30 cellular contexts compared by ENCODE assay signal in genomic region chr3:13404625-13405452, GRCh38. TPM values are rescaled to one million over a fixed set of nuclear protein-coding genes. Genes with fewer than 3 reads are reported as not detected.
DNase-seq lines count a peak whose midpoint lies in the region; ATAC-seq, FAIRE-seq and TF ChIP-seq lines count a peak whose summit lies in the region.
"Had no signal": no experiment of that assay in that cellular context is flagged by ENCODE, and none has a peak within 500 bp of the region (broad histone marks: within the 10 kb centered on the region; RNA-seq: fewer than 3 reads in every experiment).

No MANE protein-coding gene starts in this region.

- no peak overlapping the region for H3K9ac ChIP-seq in mammary epithelial cell (ENCODE audit: insufficient read depth, low read length)
- no peak overlapping the region for H3K9ac ChIP-seq in PC-3 (ENCODE audit: low read length)

- peak; percentile 8 for FAIRE-seq in GM19239 (lab: Jason Lieb, UNC)
- FAIRE-seq: astrocyte had no signal

- CTCF ChIA-PET in mammary epithelial cell (lab: Charles Lee; ENCODE audit: low non-redundant PET) (no interaction called here), PC-3 (lab: Charles Lee) (interaction anchor here (1.7 kb wide), 1 partner anchor 48 kb away, joined by 5 read pairs; no protein-coding TSS in a partner anchor)

- H3K9me3 ChIP-seq in CD4-positive, CD25-positive, alpha-beta regulatory T cell (ENCODE audit: control insufficient read depth in 2 of 2, low read length in 2 of 2): peaks cover 10 to 20% of the 10 kb centered on the region in 2 experiments
- peaks cover 4% of the 10 kb centered on the region for H3K9me3 ChIP-seq in mammary epithelial cell (replicated peaks; ENCODE audit: insufficient read depth, low read length)
- 0 out of 2 replicates have a peak, but pooled peaks cover 6% of the 10 kb centered on the region for H3K9me3 ChIP-seq in PC-3 (ENCODE audit: low read length)
- H3K9me3 ChIP-seq: psoas muscle had no signal

- no peaks in the 10 kb centered on the region for H3K27me3 ChIP-seq in CD4-positive, CD25-positive, alpha-beta regulatory T cell (ENCODE audit: control insufficient read depth, insufficient read depth, low read length)
- H3K27me3 ChIP-seq in mammary epithelial cell (ENCODE audit: insufficient read depth, low read length) (no peaks in the 10 kb centered on the region), PC-3 (ENCODE audit: low read length) (no peaks in the 10 kb centered on the region)
- H3K27me3 ChIP-seq: esophagus squamous epithelium, heart right ventricle, Peyer's patch, vagina had no signal

- no peaks in the 10 kb centered on the region for H3K9me2 ChIP-seq in PC-3 (replicated peaks; ENCODE audit: low read length)

- H3K4me3 ChIP-seq in CD4-positive, CD25-positive, alpha-beta regulatory T cell (ENCODE audit: low read depth, low read length): no peak overlapping the region
- no peak overlapping the region for H3K4me3 ChIP-seq in mammary epithelial cell (replicated peaks in 1 of 3; ENCODE audit: insufficient read depth in 1 of 3, low read depth in 2 of 3, low read length in 3 of 3)
- no peak overlapping the region for H3K4me3 ChIP-seq in PC-3 (ENCODE audit: low read length)
- H3K4me3 ChIP-seq: esophagus squamous epithelium, heart right ventricle, Peyer's patch, psoas muscle, thoracic aorta, vagina had no signal

- ATAC-seq in CD4-positive, CD25-positive, alpha-beta regulatory T cell (ENCODE audit: low read depth in 2 of 2): no peak
- ATAC-seq in natural killer cell treated with Interleukin-12 subunit alpha and Interleukin-12 subunit beta and Interleukin-15 and Interleukin-18, amount 100 ng/mL, for 72 hours: no peak
- no peak for ATAC-seq in Right ventricle myocardium inferior
- ATAC-seq in PC-3: no peak
- no peak for ATAC-seq in GM18868 (IDR thresholded peaks at IDR 0.05; ENCODE audit: unreplicated experiment)
- ATAC-seq: activated naive CD4-positive, alpha-beta T cell treated with anti-CD3 and anti-CD28 coated beads, Interleukin-2, amount 50 U/mL, for 72 hours; heart right ventricle; psoas muscle had no signal

- H3F3A ChIP-seq in PC-3 (ENCODE audit: low read length, unreplicated experiment): no peaks in the 10 kb centered on the region

- H3K4me1 ChIP-seq in CD4-positive, CD25-positive, alpha-beta regulatory T cell (ENCODE audit: control insufficient read depth, insufficient read depth, low read length, poor library complexity, severe bottlenecking): peaks cover 18% of the 10 kb centered on the region
- H3K4me1 ChIP-seq in mammary epithelial cell (ENCODE audit: insufficient read depth, low read length) (no peaks in the 10 kb centered on the region), PC-3 (ENCODE audit: insufficient read depth, low read length) (peaks cover 7% of the 10 kb centered on the region)
- H3K4me1 ChIP-seq: esophagus squamous epithelium, heart right ventricle, Peyer's patch, psoas muscle, vagina had no signal

- no peak overlapping the region for H2AFZ ChIP-seq in mammary epithelial cell (ENCODE audit: low read depth, low read length)
- H2AFZ ChIP-seq in PC-3 (ENCODE audit: low read length): no peak overlapping the region

- dilution Hi-C loops in mammary epithelial cell (cut with HindIII; ENCODE audit: low sequenced_read_pairs): no loop called here

- peaks cover 27% of the 10 kb centered on the region for H3K36me3 Mint-ChIP-seq in CD4-positive, CD25-positive, alpha-beta regulatory T cell
- H3K36me3 Mint-ChIP-seq in activated T-helper 2 cell treated with anti-CD3 and anti-CD28 coated beads, Interferon-gamma antibody, Interleukin-2, Interleukin-4, amounts not matched to agents 10 μg/mL and 5 μg/mL and 100 μg/mL, durations not matched to agents 14 hours and 24 hours and 36 hours (ENCODE audit: low read depth): peaks cover 62% of the 10 kb centered on the region
- H3K36me3 Mint-ChIP-seq in natural killer cell treated with Interleukin-12 subunit alpha and Interleukin-12 subunit beta and Interleukin-15 and Interleukin-18, amount 100 ng/mL, for 72 hours: no peaks in the 10 kb centered on the region

- WGBS in mammary epithelial cell (ENCODE audit: low coverage, missing lambda C conversion rate): 72% methylated on average over 9 of the region's 9 CpGs

- POLR2A ChIA-PET in PC-3 (lab: Charles Lee; ENCODE audit: unreplicated experiment): interaction anchor here (0.6 kb wide), 1 partner anchor 27 kb away, joined by 4 read pairs; no protein-coding TSS in a partner anchor

- peaks cover 13 to 64% (median 34%) of the 10 kb centered on the region in 4 donors for H3K4me1 Mint-ChIP-seq in CD4-positive, CD25-positive, alpha-beta regulatory T cell
- H3K4me1 Mint-ChIP-seq in activated T-helper 2 cell treated with anti-CD3 and anti-CD28 coated beads, Interferon-gamma antibody, Interleukin-2, Interleukin-4, amounts not matched to agents 10 μg/mL and 5 μg/mL and 100 μg/mL, durations not matched to agents 14 hours and 24 hours and 36 hours (ENCODE audit: low read depth): peaks cover 13% of the 10 kb centered on the region
- H3K4me1 Mint-ChIP-seq in natural killer cell treated with Interleukin-12 subunit alpha and Interleukin-12 subunit beta and Interleukin-15 and Interleukin-18, amount 100 ng/mL, for 72 hours (ENCODE audit: low read depth in 2 of 2): peaks cover 23 to 27% of the 10 kb centered on the region in 2 donors

- no TSS peak for BruUV-seq in mammary epithelial cell (replicated peaks; lab: Mats Ljungman, UMichigan)
- BruUV-seq in PC-3 (replicated peaks; lab: Mats Ljungman, UMichigan): no TSS peak

- intact Hi-C loops in activated T-helper 2 cell treated with anti-CD3 and anti-CD28 coated beads, Interferon-gamma antibody, Interleukin-2, Interleukin-4, amounts not matched to agents 10 μg/mL and 5 μg/mL and 100 μg/mL, durations not matched to agents 14 hours and 24 hours and 36 hours (cut with micrococcal nuclease): no loop called here
- intact Hi-C loops in Right ventricle myocardium inferior (cut with DNase I) (no loop called here), mammary epithelial cell (cut with micrococcal nuclease) (no loop called here), PC-3 (cut with micrococcal nuclease) (no loop called here)

- H3K79me2 ChIP-seq in mammary epithelial cell (ENCODE audit: insufficient read depth, low read length) (no peaks in the 10 kb centered on the region), PC-3 (ENCODE audit: low read length) (peaks cover 76% of the 10 kb centered on the region)

- H4K20me1 ChIP-seq in mammary epithelial cell (ENCODE audit: insufficient read depth, low read length) (no peaks in the 10 kb centered on the region), PC-3 (ENCODE audit: low read length) (no peaks in the 10 kb centered on the region)

- H3K27me3 Mint-ChIP-seq in CD4-positive, CD25-positive, alpha-beta regulatory T cell: no peaks in the 10 kb centered on the region
- no peaks in the 10 kb centered on the region for H3K27me3 Mint-ChIP-seq in activated T-helper 2 cell treated with anti-CD3 and anti-CD28 coated beads, Interferon-gamma antibody, Interleukin-2, Interleukin-4, amounts not matched to agents 10 μg/mL and 5 μg/mL and 100 μg/mL, durations not matched to agents 14 hours and 24 hours and 36 hours (ENCODE audit: low read depth)
- H3K27me3 Mint-ChIP-seq in natural killer cell treated with Interleukin-12 subunit alpha and Interleukin-12 subunit beta and Interleukin-15 and Interleukin-18, amount 100 ng/mL, for 72 hours: no peaks in the 10 kb centered on the region

- H3K27ac ChIP-seq in CD4-positive, CD25-positive, alpha-beta regulatory T cell (ENCODE audit: insufficient read depth, low read length, poor library complexity, severe bottlenecking): no peak overlapping the region
- H3K27ac ChIP-seq in mammary epithelial cell (ENCODE audit: insufficient read depth, low read depth, low read length): no peak overlapping the region
- no peak overlapping the region for H3K27ac ChIP-seq in PC-3 (ENCODE audit: low read length)
- H3K27ac ChIP-seq: esophagus squamous epithelium, heart right ventricle, Peyer's patch, psoas muscle, thoracic aorta, vagina had no signal

- H3K4me2 ChIP-seq in mammary epithelial cell (ENCODE audit: insufficient read depth, low read depth, low read length): no peak overlapping the region
- no peak overlapping the region for H3K4me2 ChIP-seq in PC-3 (ENCODE audit: low read length)

- no peak overlapping the region for H3K4me3 Mint-ChIP-seq in CD4-positive, CD25-positive, alpha-beta regulatory T cell
- no peak overlapping the region for H3K4me3 Mint-ChIP-seq in activated T-helper 2 cell treated with anti-CD3 and anti-CD28 coated beads, Interferon-gamma antibody, Interleukin-2, Interleukin-4, amounts not matched to agents 10 μg/mL and 5 μg/mL and 100 μg/mL, durations not matched to agents 14 hours and 24 hours and 36 hours (ENCODE audit: low read depth)
- H3K4me3 Mint-ChIP-seq in natural killer cell treated with Interleukin-12 subunit alpha and Interleukin-12 subunit beta and Interleukin-15 and Interleukin-18, amount 100 ng/mL, for 72 hours: no peak overlapping the region

- DNase-seq in CD4-positive, CD25-positive, alpha-beta regulatory T cell: no peak
- DNase-seq in GM19239 (ENCODE audit: insufficient read length, low spot score): no peak
- no peak for DNase-seq in activated T-helper 2 cell treated with anti-CD3 and anti-CD28 coated beads, Interferon-gamma antibody, Interleukin-2, Interleukin-4, amounts not matched to agents 10 μg/mL and 5 μg/mL and 100 μg/mL, durations not matched to agents 14 hours and 24 hours and 36 hours (ENCODE audit: low spot score)
- no peak for DNase-seq in natural killer cell treated with Interleukin-12 subunit alpha and Interleukin-12 subunit beta and Interleukin-15 and Interleukin-18, amount 100 ng/mL, for 72 hours (ENCODE audit: low spot score)
- no peak for DNase-seq in Right ventricle myocardium inferior (ENCODE audit: missing footprints)
- DNase-seq in mammary epithelial cell: no peak
- DNase-seq in PC-3: no peak
- DNase-seq: activated CD4-positive, alpha-beta T cell treated with anti-CD3 and anti-CD28 coated beads for 4 hours; cortex of kidney; esophagus squamous epithelium; foreskin melanocyte; GOT3; heart right ventricle; IMR-90; left cardiac atrium; NCI-H1048; NCI-H187 treated with DMSO at 0.1 percent for 48 hours; NCI-H2171 treated with DMSO at 0.1 percent for 48 hours; NCI-H524; occipital lobe; Peyer's patch; psoas muscle; stimulated activated CD4-positive, alpha-beta T cell treated with anti-CD3 and anti-CD28 coated beads, Interleukin-15, amount 100 ng/mL, for 24 hours; stimulated activated naive CD4-positive, alpha-beta T cell treated with Interleukin-2 at 50 U/mL for 16 hours; T-helper 1 cell had no signal

- H3K36me3 ChIP-seq in CD4-positive, CD25-positive, alpha-beta regulatory T cell (ENCODE audit: control insufficient read depth, insufficient read depth, low read length): peaks cover 15% of the 10 kb centered on the region
- H3K36me3 ChIP-seq in mammary epithelial cell (ENCODE audit: insufficient read depth, low read length) (no peaks in the 10 kb centered on the region), PC-3 (ENCODE audit: low read depth, low read length) (peaks cover 17% of the 10 kb centered on the region)
- H3K36me3 ChIP-seq: esophagus squamous epithelium, heart right ventricle, Peyer's patch, thoracic aorta, vagina had no signal

- in situ Hi-C loops in mammary epithelial cell (cut with MboI; ENCODE audit: low sequenced_read_pairs in 2 of 2): no loop called here

- TF ChIP-seq CTCF in mammary epithelial cell (conservative IDR thresholded peaks at IDR 0.05 in 1 of 2, IDR thresholded peaks at IDR 0.05 in 1 of 2; ENCODE audit: extremely low read depth in 1 of 2, insufficient read depth in 1 of 2, low read depth in 1 of 2, low read length in 2 of 2) (no peak), PC-3 (conservative IDR thresholded peaks at IDR 0.05; ENCODE audit: low read depth, low read length) (no peak)

- H3K27ac Mint-ChIP-seq in CD4-positive, CD25-positive, alpha-beta regulatory T cell: peak overlapping the region; percentile 37 to 86 (median 60)
- peak overlapping the region; percentile 14 for H3K27ac Mint-ChIP-seq in activated T-helper 2 cell treated with anti-CD3 and anti-CD28 coated beads, Interferon-gamma antibody, Interleukin-2, Interleukin-4, amounts not matched to agents 10 μg/mL and 5 μg/mL and 100 μg/mL, durations not matched to agents 14 hours and 24 hours and 36 hours
- peak overlapping the region; percentile 6 to 81 for H3K27ac Mint-ChIP-seq in natural killer cell treated with Interleukin-12 subunit alpha and Interleukin-12 subunit beta and Interleukin-15 and Interleukin-18, amount 100 ng/mL, for 72 hours

- H3K9me3 Mint-ChIP-seq in CD4-positive, CD25-positive, alpha-beta regulatory T cell: peaks cover 0 to 9% (median 1%) of the 10 kb centered on the region in 7 donors
- peaks cover 11% of the 10 kb centered on the region for H3K9me3 Mint-ChIP-seq in activated T-helper 2 cell treated with anti-CD3 and anti-CD28 coated beads, Interferon-gamma antibody, Interleukin-2, Interleukin-4, amounts not matched to agents 10 μg/mL and 5 μg/mL and 100 μg/mL, durations not matched to agents 14 hours and 24 hours and 36 hours
- peaks cover 3% of the 10 kb centered on the region for H3K9me3 Mint-ChIP-seq in natural killer cell treated with Interleukin-12 subunit alpha and Interleukin-12 subunit beta and Interleukin-15 and Interleukin-18, amount 100 ng/mL, for 72 hours

RNA-seq across cellular contexts. Expression of gene NUP210, which starts 15.3 kb away (rescaled TPM):
- total RNA-seq in CD4-positive, CD25-positive, alpha-beta regulatory T cell: 125 TPM
- polyA plus RNA-seq in CD4-positive, CD25-positive, alpha-beta regulatory T cell: 10 to 100 TPM; 42.4 to 46.9 (median 45.3) TPM
- 143 and 148 TPM in 2 replicates for total RNA-seq in activated T-helper 2 cell treated with anti-CD3 and anti-CD28 coated beads, Interferon-gamma antibody, Interleukin-2, Interleukin-4, amounts not matched to agents 10 μg/mL and 5 μg/mL and 100 μg/mL, durations not matched to agents 14 hours and 24 hours and 36 hours
- 100 to 1,000 TPM; 106 to 224 TPM for total RNA-seq in natural killer cell treated with Interleukin-12 subunit alpha and Interleukin-12 subunit beta and Interleukin-15 and Interleukin-18, amount 100 ng/mL, for 72 hours
- total RNA-seq in Right ventricle myocardium inferior (3.5 TPM), mammary epithelial cell (under 1 TPM; 0.14 to 0.83 TPM), PC-3 (2014; rRNA removed) (64.0 and 75.3 TPM in 2 replicates)
- 0.10 TPM for polyA plus RNA-seq in mammary epithelial cell
- not detected for polyA minus RNA-seq in mammary epithelial cell

Comparison
In these comparisons a context has a peak if more than half of its experiments do, and no peak if none do; other contexts are left out.
1. RNA of gene NUP210, which starts 15.3 kb away (total RNA-seq): 106 to 224 TPM in natural killer cell treated with Interleukin-12 subunit alpha and Interleukin-12 subunit beta and Interleukin-15 and Interleukin-18, amount 100 ng/mL, for 72 hours, 143 to 148 TPM in activated T-helper 2 cell treated with anti-CD3 and anti-CD28 coated beads, Interferon-gamma antibody, Interleukin-2, Interleukin-4, amounts not matched to agents 10 μg/mL and 5 μg/mL and 100 μg/mL, durations not matched to agents 14 hours and 24 hours and 36 hours, 125 TPM in CD4-positive, CD25-positive, alpha-beta regulatory T cell (single experiment) and 64.0 to 75.3 TPM in PC-3; 3.5 TPM in Right ventricle myocardium inferior (single experiment) and 0.14 to 0.83 TPM in mammary epithelial cell; every median in the first group is over 10 times any median in the second.
2. Peak in every context shown above with its lines, with median percentiles within 50 percentile points of each other: H3K27ac Mint-ChIP-seq.